In the genomic region with DNA sequence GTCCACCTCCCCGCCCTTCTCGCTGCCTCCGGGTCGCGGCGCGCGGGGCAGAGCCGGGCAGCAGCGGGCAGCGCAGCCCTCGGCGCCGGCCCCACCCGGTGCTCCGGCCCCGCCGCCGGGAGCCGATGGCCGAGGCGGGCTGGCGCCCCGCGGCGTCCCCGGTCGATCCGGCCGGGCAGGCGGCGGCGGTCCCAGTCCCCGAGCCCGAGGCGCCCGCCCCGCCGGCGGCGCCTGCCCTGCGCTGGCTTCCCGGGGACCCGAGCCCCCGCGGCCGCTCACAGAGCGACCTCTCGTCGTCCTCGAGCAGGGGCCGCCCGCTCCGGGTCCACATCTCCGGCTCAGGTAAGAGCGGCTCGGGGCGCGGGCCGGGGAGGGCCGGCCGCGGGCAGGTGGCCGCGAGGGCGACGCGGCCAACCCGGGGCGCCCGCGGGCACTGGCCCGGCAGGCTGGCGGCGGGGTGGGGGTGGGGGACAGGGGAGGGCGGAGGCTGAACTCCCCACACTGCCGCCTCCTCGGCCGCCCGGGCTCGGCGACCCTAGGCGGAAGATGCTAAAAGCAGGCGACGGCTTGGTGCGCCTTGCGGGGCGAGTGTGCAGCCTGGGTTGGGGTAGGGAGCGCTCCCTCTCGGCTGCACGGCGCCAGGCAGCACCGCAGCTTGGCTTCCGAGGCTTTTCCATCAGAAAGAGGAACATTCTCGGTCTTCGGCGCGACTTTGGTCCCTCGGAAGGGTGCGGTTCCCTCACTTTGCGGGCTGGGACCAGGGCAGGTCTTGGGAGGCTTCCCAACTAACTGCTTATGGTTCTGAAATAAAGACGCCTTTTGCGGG, we compare ENCODE assay signal across 8 cellular contexts. TPM values are rescaled to one million over a fixed set of nuclear protein-coding genes. Genes with fewer than 3 reads are reported as not detected.
DNase-seq lines count a peak whose midpoint lies in the region; ATAC-seq and TF ChIP-seq lines count a peak whose summit lies in the region.

No MANE protein-coding gene starts in this region.

- peak; percentile 22 for TF ChIP-seq CTCF in liver (IDR thresholded peaks at IDR 0.05; ENCODE audit: low read depth, low read length, missing input control)

- peaks cover 37% of the 10 kb centered on the region for H3K4me1 Mint-ChIP-seq in activated CD4-positive, alpha-beta T cell treated with anti-CD3 and anti-CD28 coated beads, Interleukin-2, amount 10 ng/mL, durations not matched to agents 24 days and 14 days

- intact Hi-C loops in activated CD4-positive, alpha-beta T cell treated with anti-CD3 and anti-CD28 coated beads, Interleukin-2, amount 10 ng/mL, durations not matched to agents 24 days and 14 days (cut with micrococcal nuclease), result loop anchor here (1.0 to 10.0 kb wide), 7 partner anchors 9 to 592 kb away; a partner anchor contains a TSS

- WGBS in liver, result under 1% methylated on average over 102 of the region's 103 CpGs

- H3K9me3 Mint-ChIP-seq in activated CD4-positive, alpha-beta T cell treated with anti-CD3 and anti-CD28 coated beads, Interleukin-2, amount 10 ng/mL, durations not matched to agents 24 days and 14 days, result no peaks in the 10 kb centered on the region

- H3K27me3 Mint-ChIP-seq in activated CD4-positive, alpha-beta T cell treated with anti-CD3 and anti-CD28 coated beads, Interleukin-2, amount 10 ng/mL, durations not matched to agents 24 days and 14 days, result no peaks in the 10 kb centered on the region

- DNase-seq in DMS 273 (lab: John Stamatoyannopoulos, UW; ENCODE audit: unreplicated experiment), result peak; percentile 84
- DNase-seq in DMS 273 treated with DMSO at 0.1 percent for 48 hours (lab: John Stamatoyannopoulos, UW), result no peak
- peak; percentile 63 for DNase-seq in NCI-H2171 (lab: John Stamatoyannopoulos, UW)
- peak; percentile 90 for DNase-seq in activated CD4-positive, alpha-beta T cell treated with anti-CD3 and anti-CD28 coated beads, Interleukin-2, amount 10 ng/mL, durations not matched to agents 24 days and 14 days
- peak; percentile 74 for DNase-seq in dermis blood vessel endothelial cell
- DNase-seq in stimulated activated CD4-positive, alpha-beta T cell treated with anti-CD3 and anti-CD28 coated beads, TNF-alpha, amount 100 ng/mL, for 1 hour (ENCODE audit: low read depth in 3 of 3, low spot score in 1 of 3), result peak in 2 of 3 donors; percentile 22 to 43

- TF ChIP-seq RAD21 in liver (IDR thresholded peaks at IDR 0.05), result peak in 1 of 2 donors; percentile 48

- H3K9me3 ChIP-seq in liver (ENCODE audit: control insufficient read depth in 4 of 4, low read length in 3 of 4), result no peaks in the 10 kb centered on the region

- no peaks in the 10 kb centered on the region for H3K36me3 ChIP-seq in liver (ENCODE audit: control insufficient read depth in 4 of 4, insufficient read depth in 3 of 4, low read depth in 1 of 4, low read length in 3 of 4)

- H3K4me3 ChIP-seq in liver (ENCODE audit: low read depth in 1 of 3, low read length in 3 of 3), result peak overlapping the region; percentile 32 to 79 (median 72)

- peak overlapping the region in 1 of 2 donors; percentile 34 for H3K9ac ChIP-seq in liver (ENCODE audit: low read depth in 1 of 2, low read length in 2 of 2)

- ATAC-seq in HG02840 (IDR thresholded peaks at IDR 0.05; ENCODE audit: low FRiP score, unreplicated experiment), result peak; percentile 61

- H3K27me3 ChIP-seq in liver (ENCODE audit: control insufficient read depth in 4 of 4, insufficient read depth in 4 of 4, low read length in 3 of 4), result no peaks in the 10 kb centered on the region

- H3K27ac ChIP-seq in liver (ENCODE audit: low read depth in 1 of 2, low read length in 2 of 2), result no peak overlapping the region

- peaks cover 3 to 21% (median 14%) of the 10 kb centered on the region in 4 donors for H3K4me1 ChIP-seq in liver (ENCODE audit: control insufficient read depth in 4 of 4, insufficient read depth in 4 of 4, low read length in 3 of 4)

- H3K27ac Mint-ChIP-seq in activated CD4-positive, alpha-beta T cell treated with anti-CD3 and anti-CD28 coated beads, Interleukin-2, amount 10 ng/mL, durations not matched to agents 24 days and 14 days, result peak overlapping the region; percentile 76

- peak overlapping the region; percentile 88 for H3K4me3 Mint-ChIP-seq in activated CD4-positive, alpha-beta T cell treated with anti-CD3 and anti-CD28 coated beads, Interleukin-2, amount 10 ng/mL, durations not matched to agents 24 days and 14 days

- peaks cover 4% of the 10 kb centered on the region for H3K36me3 Mint-ChIP-seq in activated CD4-positive, alpha-beta T cell treated with anti-CD3 and anti-CD28 coated beads, Interleukin-2, amount 10 ng/mL, durations not matched to agents 24 days and 14 days (ENCODE audit: low read depth)

TF ChIP-seq in liver, 16 proteins besides CTCF, POLR2A, EP300 and RAD21:
- no peak for TF ChIP-seq GABPA (IDR thresholded peaks at IDR 0.05 in 1 of 2, conservative IDR thresholded peaks at IDR 0.05 in 1 of 2)

RNA-seq across cellular contexts. Expression of a gene that starts 25.6 kb away (rescaled TPM):
- total RNA-seq in activated CD4-positive, alpha-beta T cell treated with anti-CD3 and anti-CD28 coated beads, Interleukin-2, amount 10 ng/mL, durations not matched to agents 24 days and 14 days, result 14.4 and 16.1 TPM in 2 replicates
- total RNA-seq in dermis blood vessel endothelial cell, result 30.3 and 52.8 TPM in 2 replicates
- total RNA-seq in liver, result 10 to 100 TPM; 22.4 to 31.7 TPM
- polyA plus RNA-seq in liver, result 10 to 100 TPM; 38.5 to 44.5 TPM
